8 cellular contexts compared by ENCODE assay signal in genomic region chr19:50315773-50316448, GRCh38. TPM values are rescaled to one million over a fixed set of nuclear protein-coding genes. Genes with fewer than 3 reads are reported as not detected.
DNase-seq lines count a peak whose midpoint lies in the region; ATAC-seq and TF ChIP-seq lines count a peak whose summit lies in the region.

No MANE protein-coding gene starts in this region.

- H3K4me1 Mint-ChIP-seq in activated T-helper 17 cell treated with anti-CD3 and anti-CD28 coated beads, Interleukin-2, amount 50 U/mL, for 72 hours, result peaks cover 6% of the 10 kb centered on the region
- peaks cover 30% of the 10 kb centered on the region for H3K4me1 Mint-ChIP-seq in neural progenitor cell

- no peaks in the 10 kb centered on the region for H3K36me3 ChIP-seq in neural progenitor cell

- peak overlapping the region; percentile 61 for H3K4me3 ChIP-seq in neural progenitor cell

- no peaks in the 10 kb centered on the region for H3K9me3 Mint-ChIP-seq in activated T-helper 17 cell treated with anti-CD3 and anti-CD28 coated beads, Interleukin-2, amount 50 U/mL, for 72 hours
- H3K9me3 Mint-ChIP-seq in neural progenitor cell, result no peaks in the 10 kb centered on the region

- H3K9me3 ChIP-seq in neural progenitor cell (ENCODE audit: low read depth), result no peaks in the 10 kb centered on the region

- H3K27me3 ChIP-seq in neural progenitor cell, result peaks cover 47% of the 10 kb centered on the region

- peaks cover 46% of the 10 kb centered on the region for H3F3A ChIP-seq in neural progenitor cell (ENCODE audit: low read depth)

- peak overlapping the region; percentile 92 for H2AFZ ChIP-seq in neural progenitor cell (replicated peaks)

- no peak overlapping the region for H3K9ac ChIP-seq in neural progenitor cell

- H3K4me1 ChIP-seq in neural progenitor cell, result peaks cover 14% of the 10 kb centered on the region

- TF ChIP-seq CTCF in neural progenitor cell (IDR thresholded peaks at IDR 0.05), result peak; percentile 24

- ATAC-seq in activated T-helper 17 cell treated with anti-CD3 and anti-CD28 coated beads, Interleukin-2, amount 50 U/mL, for 72 hours (replicated peaks), result peak; percentile 66

- H3K36me3 Mint-ChIP-seq in activated T-helper 17 cell treated with anti-CD3 and anti-CD28 coated beads, Interleukin-2, amount 50 U/mL, for 72 hours (ENCODE audit: low read depth), result peaks cover 11% of the 10 kb centered on the region
- H3K36me3 Mint-ChIP-seq in neural progenitor cell, result no peaks in the 10 kb centered on the region

- no peak overlapping the region for H3K27ac Mint-ChIP-seq in activated T-helper 17 cell treated with anti-CD3 and anti-CD28 coated beads, Interleukin-2, amount 50 U/mL, for 72 hours
- no peak overlapping the region for H3K27ac Mint-ChIP-seq in neural progenitor cell

- no peaks in the 10 kb centered on the region for H3K79me2 ChIP-seq in neural progenitor cell (ENCODE audit: low read depth)

- DNase-seq in DMS53 (lab: John Stamatoyannopoulos, UW) (peak; percentile 77), DMS53 treated with DMSO at 0.1 percent for 48 hours (lab: John Stamatoyannopoulos, UW; ENCODE audit: unreplicated experiment) (no peak), NCI-H1092 (lab: John Stamatoyannopoulos, UW) (peak; percentile 38), neural progenitor cell (ENCODE audit: low spot score) (peak; percentile 83), ureter (ENCODE audit: low spot score) (no peak), AG20443 (ENCODE audit: low spot score) (no peak), dermis blood vessel endothelial cell (no peak)

- peaks cover 5% of the 10 kb centered on the region for H4K20me1 ChIP-seq in neural progenitor cell (ENCODE audit: low read depth)

- H3K27ac ChIP-seq in neural progenitor cell, result no peak overlapping the region

- H3K27me3 Mint-ChIP-seq in activated T-helper 17 cell treated with anti-CD3 and anti-CD28 coated beads, Interleukin-2, amount 50 U/mL, for 72 hours, result peaks cover 40% of the 10 kb centered on the region
- peaks cover 35% of the 10 kb centered on the region for H3K27me3 Mint-ChIP-seq in neural progenitor cell (ENCODE audit: insufficient read depth, low read depth)

- H3K4me3 Mint-ChIP-seq in activated T-helper 17 cell treated with anti-CD3 and anti-CD28 coated beads, Interleukin-2, amount 50 U/mL, for 72 hours, result peak overlapping the region; percentile 49
- peak overlapping the region; percentile 86 for H3K4me3 Mint-ChIP-seq in neural progenitor cell

- peak overlapping the region; percentile 82 for H3K4me2 ChIP-seq in neural progenitor cell

RNA-seq across cellular contexts. Expression of gene KCNC3, which starts 13.3 kb away (rescaled TPM):
- total RNA-seq in activated T-helper 17 cell treated with anti-CD3 and anti-CD28 coated beads, Interleukin-2, amount 50 U/mL, for 72 hours, result 10 to 100 TPM; 12.8 to 18.8 TPM
- total RNA-seq in neural progenitor cell (ENCODE audit: low replicate concordance) (0.41 and 1.2 TPM in 2 replicates), ureter (22.4 TPM), dermis blood vessel endothelial cell (0.51 TPM in 2 replicates)

RNA-seq across cellular contexts. Expression of gene NAPSA, which starts 49.5 kb away (rescaled TPM):
- 10 to 100 TPM; 54.6 to 86.0 TPM for total RNA-seq in activated T-helper 17 cell treated with anti-CD3 and anti-CD28 coated beads, Interleukin-2, amount 50 U/mL, for 72 hours
- total RNA-seq in neural progenitor cell (ENCODE audit: low replicate concordance) (0.11 and 2.3 TPM in 2 replicates), ureter (1.1 TPM), dermis blood vessel endothelial cell (not detected in 2 replicates)

Comparison
In these comparisons a context has a peak if more than half of its experiments do, and no peak if none do; other contexts are left out.
1. DNase-seq: peak in DMS53 (single experiment), NCI-H1092 (single experiment) and neural progenitor cell (single experiment); none in DMS53 treated with DMSO at 0.1 percent for 48 hours (single experiment), ureter (single experiment), AG20443 (single experiment) and dermis blood vessel endothelial cell (single experiment).
2. RNA of gene NAPSA, which starts 49.5 kb away (total RNA-seq): 54.6 to 86.0 TPM in activated T-helper 17 cell treated with anti-CD3 and anti-CD28 coated beads, Interleukin-2, amount 50 U/mL, for 72 hours; 1.1 TPM in ureter (single experiment), 0.11 to 2.3 TPM in neural progenitor cell and not detected in dermis blood vessel endothelial cell; every median in the first group is over 10 times any median in the second.